ENCODE assay signal across 9 cellular contexts in genomic region chr5:134070979-134071849, GRCh38. TPM values are rescaled to one million over a fixed set of nuclear protein-coding genes. Genes with fewer than 3 reads are reported as not detected.
A peak's percentile ranks its signal among the peaks of the same experiment; 100 is the strongest.
DNase-seq lines count a peak whose midpoint lies in the region; ATAC-seq and TF ChIP-seq lines count a peak whose summit lies in the region.
"Had no signal": no experiment of that assay in that cellular context is flagged by ENCODE, and none has a peak within 500 bp of the region (broad histone marks: within the 10 kb centered on the region; RNA-seq: fewer than 3 reads in every experiment).

No MANE protein-coding gene starts in this region.

- peaks cover 0 to 1% (median 0%) of the 10 kb centered on the region in 7 donors for H3K9me3 Mint-ChIP-seq in CD4-positive, CD25-positive, alpha-beta regulatory T cell
- no peaks in the 10 kb centered on the region for H3K9me3 Mint-ChIP-seq in stimulated activated naive B cell treated with anti-CD40 and anti-IgM and Interleukin-4, amounts not matched to agents 10 μg/mL and 1 μg/mL and 100 μg/mL, for 72 hours

- H3K36me3 ChIP-seq in CD4-positive, CD25-positive, alpha-beta regulatory T cell (ENCODE audit: control insufficient read depth, insufficient read depth, low read length) = no peaks in the 10 kb centered on the region

- ATAC-seq in CD4-positive, CD25-positive, alpha-beta regulatory T cell (ENCODE audit: low read depth in 2 of 2) = peak in 1 of 2 donors; percentile 53
- ATAC-seq in HG02759 (IDR thresholded peaks at IDR 0.05; ENCODE audit: unreplicated experiment) (peak; percentile 51), GM18873 (IDR thresholded peaks at IDR 0.05; ENCODE audit: low FRiP score, unreplicated experiment) (no peak)
- ATAC-seq in stimulated activated naive B cell treated with anti-CD40 and anti-IgM and Interleukin-4, amounts not matched to agents 10 μg/mL and 1 μg/mL and 100 μg/mL, for 72 hours (replicated peaks) = peak; percentile 67 to 68

- peak overlapping the region; percentile 47 to 85 (median 68) for H3K4me3 Mint-ChIP-seq in CD4-positive, CD25-positive, alpha-beta regulatory T cell
- H3K4me3 Mint-ChIP-seq in stimulated activated naive B cell treated with anti-CD40 and anti-IgM and Interleukin-4, amounts not matched to agents 10 μg/mL and 1 μg/mL and 100 μg/mL, for 72 hours = peak overlapping the region; percentile 81

- H3K4me1 ChIP-seq in CD4-positive, CD25-positive, alpha-beta regulatory T cell (ENCODE audit: control insufficient read depth, insufficient read depth, low read length, poor library complexity, severe bottlenecking) = peaks cover 31% of the 10 kb centered on the region

- TF ChIP-seq CTCF in astrocyte of the cerebellum (IDR thresholded peaks at IDR 0.05; ENCODE audit: low read depth, low read length, missing control alignments) = no peak

- H3K27me3 ChIP-seq in CD4-positive, CD25-positive, alpha-beta regulatory T cell (ENCODE audit: control insufficient read depth, insufficient read depth, low read length) = peaks cover 13% of the 10 kb centered on the region

- peaks cover 40% of the 10 kb centered on the region for H3K27me3 Mint-ChIP-seq in CD4-positive, CD25-positive, alpha-beta regulatory T cell
- H3K27me3 Mint-ChIP-seq in stimulated activated naive B cell treated with anti-CD40 and anti-IgM and Interleukin-4, amounts not matched to agents 10 μg/mL and 1 μg/mL and 100 μg/mL, for 72 hours = peaks cover 4 to 36% of the 10 kb centered on the region in 2 donors

- H3K9me3 ChIP-seq in CD4-positive, CD25-positive, alpha-beta regulatory T cell (ENCODE audit: control insufficient read depth in 2 of 2, low read length in 2 of 2) = no peaks in the 10 kb centered on the region

- peak overlapping the region; percentile 59 to 97 (median 82) for H3K27ac Mint-ChIP-seq in CD4-positive, CD25-positive, alpha-beta regulatory T cell
- H3K27ac Mint-ChIP-seq in stimulated activated naive B cell treated with anti-CD40 and anti-IgM and Interleukin-4, amounts not matched to agents 10 μg/mL and 1 μg/mL and 100 μg/mL, for 72 hours = peak overlapping the region; percentile 82

- in situ Hi-C loops in astrocyte of the cerebellum (cut with HindIII; ENCODE audit: low sequenced_read_pairs) = loop anchor here (5.0 kb wide), 1 partner anchor 76 kb away; no protein-coding TSS in a partner anchor

- peak in 1 of 3 donors; percentile 23 for DNase-seq in CD4-positive, CD25-positive, alpha-beta regulatory T cell
- no peak for DNase-seq in astrocyte of the cerebellum (ENCODE audit: low read depth)
- DNase-seq in left kidney (ENCODE audit: low read depth, low spot score) = peak; percentile 82
- DNase-seq in stimulated activated naive B cell treated with anti-CD40 and anti-IgM and Interleukin-4, amounts not matched to agents 10 μg/mL and 1 μg/mL and 100 μg/mL, for 72 hours = peak; percentile 4
- DNase-seq in NCI-H526 treated with DMSO at 0.1 percent for 48 hours (lab: John Stamatoyannopoulos, UW) = no peak
- DNase-seq in HUDEP-2 (lab: John Stamatoyannopoulos, UW; ENCODE audit: unreplicated experiment in 76 of 76) = no peak

- peaks cover 15 to 71% (median 24%) of the 10 kb centered on the region in 4 donors for H3K4me1 Mint-ChIP-seq in CD4-positive, CD25-positive, alpha-beta regulatory T cell
- H3K4me1 Mint-ChIP-seq in stimulated activated naive B cell treated with anti-CD40 and anti-IgM and Interleukin-4, amounts not matched to agents 10 μg/mL and 1 μg/mL and 100 μg/mL, for 72 hours = peaks cover 13 to 17% of the 10 kb centered on the region in 2 donors

- no peaks in the 10 kb centered on the region for H3K36me3 Mint-ChIP-seq in CD4-positive, CD25-positive, alpha-beta regulatory T cell
- H3K36me3 Mint-ChIP-seq in stimulated activated naive B cell treated with anti-CD40 and anti-IgM and Interleukin-4, amounts not matched to agents 10 μg/mL and 1 μg/mL and 100 μg/mL, for 72 hours = no peaks in the 10 kb centered on the region

- peak overlapping the region; percentile 49 for H3K4me3 ChIP-seq in CD4-positive, CD25-positive, alpha-beta regulatory T cell (ENCODE audit: low read depth, low read length)
- H3K4me3 ChIP-seq in astrocyte of the cerebellum (ENCODE audit: low read depth, low read length) = peak overlapping the region; percentile 37

- H3K27ac ChIP-seq in CD4-positive, CD25-positive, alpha-beta regulatory T cell (ENCODE audit: insufficient read depth, low read length, poor library complexity, severe bottlenecking) = peak overlapping the region; percentile 28
- H3K27ac ChIP-seq: epithelial cell of prostate had no signal

RNA-seq across cellular contexts. Expression of gene TCF7, which starts 43.3 kb away (rescaled TPM):
- total RNA-seq in CD4-positive, CD25-positive, alpha-beta regulatory T cell = 234 TPM
- 100 to 1,000 TPM in 1 of 4 donors, 10 to 100 TPM in 3; 55.4 to 118 (median 79.9) TPM for polyA plus RNA-seq in CD4-positive, CD25-positive, alpha-beta regulatory T cell

Comparison
In these comparisons a context has a peak if more than half of its experiments do, and no peak if none do; other contexts are left out.
1. DNase-seq: peak in left kidney (single experiment) and stimulated activated naive B cell treated with anti-CD40 and anti-IgM and Interleukin-4, amounts not matched to agents 10 μg/mL and 1 μg/mL and 100 μg/mL, for 72 hours (single experiment); none in astrocyte of the cerebellum (single experiment), NCI-H526 treated with DMSO at 0.1 percent for 48 hours (single experiment) and HUDEP-2 (0 of 76).